In genomic region chr13:110382229-110382628, GRCh38 we compare ENCODE assay signal across 14 cellular contexts.
DNase-seq lines count a peak whose midpoint lies in the region; ATAC-seq and TF ChIP-seq lines count a peak whose summit lies in the region.
"Had no signal": no experiment of that assay in that cellular context is flagged by ENCODE, and none has a peak within 500 bp of the region (broad histone marks: within the 10 kb centered on the region; RNA-seq: fewer than 3 reads in every experiment).

No MANE protein-coding gene starts in this region.

- H3K4me3 ChIP-seq in left ventricle myocardium inferior: no peak overlapping the region
- no peak overlapping the region for H3K4me3 ChIP-seq in right atrium auricular region

- DNase-seq in left ventricle myocardium inferior (no peak), right atrium auricular region (ENCODE audit: low spot score) (no peak), astrocyte of the hippocampus (ENCODE audit: low read depth, low spot score) (peak; percentile 45), glomerular visceral epithelial cell (ENCODE audit: extremely low spot score) (peak; percentile 57), NCI-H345 (lab: John Stamatoyannopoulos, UW) (no peak), T-helper 9 cell (no peak), OCI-M2 (lab: John Stamatoyannopoulos, UW; ENCODE audit: unreplicated experiment) (no peak)
- DNase-seq: activated T-cell treated with anti-CD3 and anti-CD28 coated beads, Interleukin-2, amount 50 U/mL, for 24 hours; GF-D8; left cardiac atrium; RPMI8226 had no signal

- H3K4me1 ChIP-seq in left ventricle myocardium inferior (peaks cover 66% of the 10 kb centered on the region), right atrium auricular region (peaks cover 0 to 52% of the 10 kb centered on the region in 2 donors)

- TF ChIP-seq CTCF in left ventricle myocardium inferior (IDR thresholded peaks at IDR 0.05; ENCODE audit: borderline replicate concordance) (no peak), right atrium auricular region (IDR thresholded peaks at IDR 0.05) (no peak)

- H3K36me3 ChIP-seq in left ventricle myocardium inferior (no peaks in the 10 kb centered on the region), right atrium auricular region (no peaks in the 10 kb centered on the region)

- H3K27ac ChIP-seq in left ventricle myocardium inferior (replicated peaks) (peak overlapping the region; percentile 23), right atrium auricular region (peak overlapping the region in 1 of 2 donors; percentile 17)
- H3K27ac ChIP-seq: VCaP had no signal

- no peak for ATAC-seq in GM21825 (IDR thresholded peaks at IDR 0.05; ENCODE audit: unreplicated experiment)
- ATAC-seq: esophagus mucosa, left cardiac atrium had no signal

- H3K27me3 ChIP-seq in left ventricle myocardium inferior (ENCODE audit: low read depth): no peaks in the 10 kb centered on the region
- H3K27me3 ChIP-seq in right atrium auricular region: no peaks in the 10 kb centered on the region

- intact Hi-C loops in left ventricle myocardium inferior (cut with micrococcal nuclease): no loop called here

- H3K9me3 ChIP-seq in left ventricle myocardium inferior (replicated peaks): no peaks in the 10 kb centered on the region
- H3K9me3 ChIP-seq in right atrium auricular region: no peaks in the 10 kb centered on the region

Comparison
In these comparisons a context has a peak if more than half of its experiments do, and no peak if none do; other contexts are left out.
1. DNase-seq: peak in astrocyte of the hippocampus (single experiment) and glomerular visceral epithelial cell (single experiment); none in left ventricle myocardium inferior (single experiment), right atrium auricular region (single experiment), NCI-H345 (single experiment), T-helper 9 cell (single experiment) and OCI-M2 (single experiment).